Comparison of ENCODE assay signal across 1 cellular context in genomic region chr6:148720897-148721296, GRCh38.
TF ChIP-seq lines count a peak whose summit lies in the region.

No MANE protein-coding gene starts in this region.

TF ChIP-seq in H1, 55 proteins besides CTCF, POLR2A, EP300 and RAD21 (continued from another document):
- TF ChIP-seq CBX8 (IDR thresholded peaks at IDR 0.05; ENCODE audit: borderline replicate concordance, low read depth, low read length) (no peak), CREB1 (IDR thresholded peaks at IDR 0.05) (no peak), GTF2F1 (IDR thresholded peaks at IDR 0.05; ENCODE audit: borderline replicate concordance, low read depth, low read length) (no peak), TEAD4 (IDR thresholded peaks at IDR 0.05; ENCODE audit: low read depth, low read length) (no peak), POU5F1 (IDR thresholded peaks at IDR 0.05; ENCODE audit: low read depth, low read length) (no peak), RXRA (IDR thresholded peaks at IDR 0.05; ENCODE audit: insufficient read depth, low read depth, low read length) (no peak), BCL11A (IDR thresholded peaks at IDR 0.05; ENCODE audit: low read depth in 2 of 2, low read length in 2 of 2) (no peak), KDM1A (IDR thresholded peaks at IDR 0.05; ENCODE audit: borderline replicate concordance, low read length) (no peak)
TF ChIP-seq in H1: peak in this region for 0.
